Comparison of ENCODE assay signal across 2 cellular contexts in the genomic region with DNA sequence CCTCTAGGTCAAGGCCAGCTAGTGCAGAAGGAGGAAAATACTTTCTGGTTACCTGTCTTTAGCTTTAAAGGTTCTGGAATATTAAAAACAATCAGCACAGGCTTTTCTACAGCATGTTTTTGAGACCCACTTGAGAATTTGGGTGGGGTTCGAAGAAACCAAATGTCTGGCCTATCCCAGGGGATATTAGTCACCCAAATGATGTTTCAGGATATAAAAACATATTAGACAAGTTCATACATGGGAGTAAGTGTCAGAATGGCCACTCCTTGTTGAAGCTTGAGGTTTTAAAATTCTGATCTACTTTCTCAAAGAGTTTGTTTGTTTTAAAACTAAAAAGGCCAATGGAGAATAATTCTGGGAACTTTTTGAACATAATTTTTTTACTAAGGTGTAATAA.
TF ChIP-seq lines count a peak whose summit lies in the region.

No MANE protein-coding gene starts in this region.

TF ChIP-seq in SK-N-SH, 30 proteins besides CTCF, POLR2A, EP300 and RAD21:
- TF ChIP-seq, protein P1, sequence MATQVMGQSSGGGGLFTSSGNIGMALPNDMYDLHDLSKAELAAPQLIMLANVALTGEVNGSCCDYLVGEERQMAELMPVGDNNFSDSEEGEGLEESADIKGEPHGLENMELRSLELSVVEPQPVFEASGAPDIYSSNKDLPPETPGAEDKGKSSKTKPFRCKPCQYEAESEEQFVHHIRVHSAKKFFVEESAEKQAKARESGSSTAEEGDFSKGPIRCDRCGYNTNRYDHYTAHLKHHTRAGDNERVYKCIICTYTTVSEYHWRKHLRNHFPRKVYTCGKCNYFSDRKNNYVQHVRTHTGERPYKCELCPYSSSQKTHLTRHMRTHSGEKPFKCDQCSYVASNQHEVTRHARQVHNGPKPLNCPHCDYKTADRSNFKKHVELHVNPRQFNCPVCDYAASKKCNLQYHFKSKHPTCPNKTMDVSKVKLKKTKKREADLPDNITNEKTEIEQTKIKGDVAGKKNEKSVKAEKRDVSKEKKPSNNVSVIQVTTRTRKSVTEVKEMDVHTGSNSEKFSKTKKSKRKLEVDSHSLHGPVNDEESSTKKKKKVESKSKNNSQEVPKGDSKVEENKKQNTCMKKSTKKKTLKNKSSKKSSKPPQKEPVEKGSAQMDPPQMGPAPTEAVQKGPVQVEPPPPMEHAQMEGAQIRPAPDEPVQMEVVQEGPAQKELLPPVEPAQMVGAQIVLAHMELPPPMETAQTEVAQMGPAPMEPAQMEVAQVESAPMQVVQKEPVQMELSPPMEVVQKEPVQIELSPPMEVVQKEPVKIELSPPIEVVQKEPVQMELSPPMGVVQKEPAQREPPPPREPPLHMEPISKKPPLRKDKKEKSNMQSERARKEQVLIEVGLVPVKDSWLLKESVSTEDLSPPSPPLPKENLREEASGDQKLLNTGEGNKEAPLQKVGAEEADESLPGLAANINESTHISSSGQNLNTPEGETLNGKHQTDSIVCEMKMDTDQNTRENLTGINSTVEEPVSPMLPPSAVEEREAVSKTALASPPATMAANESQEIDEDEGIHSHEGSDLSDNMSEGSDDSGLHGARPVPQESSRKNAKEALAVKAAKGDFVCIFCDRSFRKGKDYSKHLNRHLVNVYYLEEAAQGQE (IDR thresholded peaks at IDR 0.05; ENCODE audit: low read depth, low read length): no peak
- no peak for TF ChIP-seq NFIC (IDR thresholded peaks at IDR 0.05; ENCODE audit: borderline replicate concordance)
- no peak for TF ChIP-seq RCOR1 (IDR thresholded peaks at IDR 0.05; ENCODE audit: low read length)
- no peak for TF ChIP-seq MXI1 (IDR thresholded peaks at IDR 0.05; ENCODE audit: low read depth, low read length)
- no peak for TF ChIP-seq CHD2 (IDR thresholded peaks at IDR 0.05; ENCODE audit: low read length, partially characterized antibody)
- no peak for TF ChIP-seq RFX5 (IDR thresholded peaks at IDR 0.05; ENCODE audit: low read length)
- no peak for TF ChIP-seq EZH2phosphoT487 (IDR thresholded peaks at IDR 0.05; ENCODE audit: borderline replicate concordance, low read depth)
- TF ChIP-seq, protein P2, sequence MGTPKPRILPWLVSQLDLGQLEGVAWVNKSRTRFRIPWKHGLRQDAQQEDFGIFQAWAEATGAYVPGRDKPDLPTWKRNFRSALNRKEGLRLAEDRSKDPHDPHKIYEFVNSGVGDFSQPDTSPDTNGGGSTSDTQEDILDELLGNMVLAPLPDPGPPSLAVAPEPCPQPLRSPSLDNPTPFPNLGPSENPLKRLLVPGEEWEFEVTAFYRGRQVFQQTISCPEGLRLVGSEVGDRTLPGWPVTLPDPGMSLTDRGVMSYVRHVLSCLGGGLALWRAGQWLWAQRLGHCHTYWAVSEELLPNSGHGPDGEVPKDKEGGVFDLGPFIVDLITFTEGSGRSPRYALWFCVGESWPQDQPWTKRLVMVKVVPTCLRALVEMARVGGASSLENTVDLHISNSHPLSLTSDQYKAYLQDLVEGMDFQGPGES (IDR thresholded peaks at IDR 0.05; ENCODE audit: low read depth, low read length): no peak
- TF ChIP-seq FOSL2 (IDR thresholded peaks at IDR 0.05; ENCODE audit: borderline replicate concordance, low read depth): no peak
- TF ChIP-seq, protein P3, sequence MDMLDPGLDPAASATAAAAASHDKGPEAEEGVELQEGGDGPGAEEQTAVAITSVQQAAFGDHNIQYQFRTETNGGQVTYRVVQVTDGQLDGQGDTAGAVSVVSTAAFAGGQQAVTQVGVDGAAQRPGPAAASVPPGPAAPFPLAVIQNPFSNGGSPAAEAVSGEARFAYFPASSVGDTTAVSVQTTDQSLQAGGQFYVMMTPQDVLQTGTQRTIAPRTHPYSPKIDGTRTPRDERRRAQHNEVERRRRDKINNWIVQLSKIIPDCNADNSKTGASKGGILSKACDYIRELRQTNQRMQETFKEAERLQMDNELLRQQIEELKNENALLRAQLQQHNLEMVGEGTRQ (IDR thresholded peaks at IDR 0.05; ENCODE audit: borderline replicate concordance, low read depth, low read length): no peak
- TF ChIP-seq GABPA (IDR thresholded peaks at IDR 0.05; ENCODE audit: low read depth): no peak
- TF ChIP-seq SIN3A (IDR thresholded peaks at IDR 0.05; ENCODE audit: borderline replicate concordance, low read depth, low read length): no peak
- TF ChIP-seq NRF1 (IDR thresholded peaks at IDR 0.05; ENCODE audit: low read depth, low read length): no peak
- TF ChIP-seq FOXJ3 (CRISPR knock-in tag; IDR thresholded peaks at IDR 0.05): no peak

TF ChIP-seq in SK-N-SH treated with all-trans-retinoic acid at 6 μM for 48 hours, 23 proteins besides CTCF, POLR2A, EP300 and RAD21:
- TF ChIP-seq, protein P4, sequence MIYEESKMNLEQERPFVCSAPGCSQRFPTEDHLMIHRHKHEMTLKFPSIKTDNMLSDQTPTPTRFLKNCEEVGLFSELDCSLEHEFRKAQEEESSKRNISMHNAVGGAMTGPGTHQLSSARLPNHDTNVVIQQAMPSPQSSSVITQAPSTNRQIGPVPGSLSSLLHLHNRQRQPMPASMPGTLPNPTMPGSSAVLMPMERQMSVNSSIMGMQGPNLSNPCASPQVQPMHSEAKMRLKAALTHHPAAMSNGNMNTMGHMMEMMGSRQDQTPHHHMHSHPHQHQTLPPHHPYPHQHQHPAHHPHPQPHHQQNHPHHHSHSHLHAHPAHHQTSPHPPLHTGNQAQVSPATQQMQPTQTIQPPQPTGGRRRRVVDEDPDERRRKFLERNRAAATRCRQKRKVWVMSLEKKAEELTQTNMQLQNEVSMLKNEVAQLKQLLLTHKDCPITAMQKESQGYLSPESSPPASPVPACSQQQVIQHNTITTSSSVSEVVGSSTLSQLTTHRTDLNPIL (CRISPR knock-in tag; IDR thresholded peaks at IDR 0.05; ENCODE audit: low read depth): no peak
- TF ChIP-seq TOX (CRISPR knock-in tag; IDR thresholded peaks at IDR 0.05; ENCODE audit: borderline replicate concordance) (no peak), SNAI2 (CRISPR knock-in tag; IDR thresholded peaks at IDR 0.05) (no peak), ISL1 (CRISPR knock-in tag; IDR thresholded peaks at IDR 0.05) (no peak), PPARA (CRISPR knock-in tag; IDR thresholded peaks at IDR 0.05; ENCODE audit: borderline replicate concordance) (no peak), ZNF565 (CRISPR knock-in tag; conservative IDR thresholded peaks at IDR 0.05; ENCODE audit: low read depth) (no peak), ESRRG (CRISPR knock-in tag; IDR thresholded peaks at IDR 0.05) (no peak), CSDC2 (CRISPR knock-in tag; IDR thresholded peaks at IDR 0.05) (no peak), ZFP30 (CRISPR knock-in tag; IDR thresholded peaks at IDR 0.05) (no peak), OSR1 (CRISPR knock-in tag; IDR thresholded peaks at IDR 0.05) (no peak), TCF4 (CRISPR knock-in tag; IDR thresholded peaks at IDR 0.05; ENCODE audit: borderline replicate concordance) (no peak), ARNTL (CRISPR knock-in tag; IDR thresholded peaks at IDR 0.05; ENCODE audit: borderline replicate concordance, low read depth) (no peak), ZNF8 (CRISPR knock-in tag; IDR thresholded peaks at IDR 0.05) (no peak), ZNF70 (CRISPR knock-in tag; IDR thresholded peaks at IDR 0.05) (no peak), ZC3H10 (CRISPR knock-in tag; IDR thresholded peaks at IDR 0.05) (no peak)
- TF ChIP-seq, protein P5, sequence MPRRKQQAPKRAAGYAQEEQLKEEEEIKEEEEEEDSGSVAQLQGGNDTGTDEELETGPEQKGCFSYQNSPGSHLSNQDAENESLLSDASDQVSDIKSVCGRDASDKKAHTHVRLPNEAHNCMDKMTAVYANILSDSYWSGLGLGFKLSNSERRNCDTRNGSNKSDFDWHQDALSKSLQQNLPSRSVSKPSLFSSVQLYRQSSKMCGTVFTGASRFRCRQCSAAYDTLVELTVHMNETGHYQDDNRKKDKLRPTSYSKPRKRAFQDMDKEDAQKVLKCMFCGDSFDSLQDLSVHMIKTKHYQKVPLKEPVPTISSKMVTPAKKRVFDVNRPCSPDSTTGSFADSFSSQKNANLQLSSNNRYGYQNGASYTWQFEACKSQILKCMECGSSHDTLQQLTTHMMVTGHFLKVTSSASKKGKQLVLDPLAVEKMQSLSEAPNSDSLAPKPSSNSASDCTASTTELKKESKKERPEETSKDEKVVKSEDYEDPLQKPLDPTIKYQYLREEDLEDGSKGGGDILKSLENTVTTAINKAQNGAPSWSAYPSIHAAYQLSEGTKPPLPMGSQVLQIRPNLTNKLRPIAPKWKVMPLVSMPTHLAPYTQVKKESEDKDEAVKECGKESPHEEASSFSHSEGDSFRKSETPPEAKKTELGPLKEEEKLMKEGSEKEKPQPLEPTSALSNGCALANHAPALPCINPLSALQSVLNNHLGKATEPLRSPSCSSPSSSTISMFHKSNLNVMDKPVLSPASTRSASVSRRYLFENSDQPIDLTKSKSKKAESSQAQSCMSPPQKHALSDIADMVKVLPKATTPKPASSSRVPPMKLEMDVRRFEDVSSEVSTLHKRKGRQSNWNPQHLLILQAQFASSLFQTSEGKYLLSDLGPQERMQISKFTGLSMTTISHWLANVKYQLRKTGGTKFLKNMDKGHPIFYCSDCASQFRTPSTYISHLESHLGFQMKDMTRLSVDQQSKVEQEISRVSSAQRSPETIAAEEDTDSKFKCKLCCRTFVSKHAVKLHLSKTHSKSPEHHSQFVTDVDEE (CRISPR knock-in tag; IDR thresholded peaks at IDR 0.05): no peak
- TF ChIP-seq, protein P6, sequence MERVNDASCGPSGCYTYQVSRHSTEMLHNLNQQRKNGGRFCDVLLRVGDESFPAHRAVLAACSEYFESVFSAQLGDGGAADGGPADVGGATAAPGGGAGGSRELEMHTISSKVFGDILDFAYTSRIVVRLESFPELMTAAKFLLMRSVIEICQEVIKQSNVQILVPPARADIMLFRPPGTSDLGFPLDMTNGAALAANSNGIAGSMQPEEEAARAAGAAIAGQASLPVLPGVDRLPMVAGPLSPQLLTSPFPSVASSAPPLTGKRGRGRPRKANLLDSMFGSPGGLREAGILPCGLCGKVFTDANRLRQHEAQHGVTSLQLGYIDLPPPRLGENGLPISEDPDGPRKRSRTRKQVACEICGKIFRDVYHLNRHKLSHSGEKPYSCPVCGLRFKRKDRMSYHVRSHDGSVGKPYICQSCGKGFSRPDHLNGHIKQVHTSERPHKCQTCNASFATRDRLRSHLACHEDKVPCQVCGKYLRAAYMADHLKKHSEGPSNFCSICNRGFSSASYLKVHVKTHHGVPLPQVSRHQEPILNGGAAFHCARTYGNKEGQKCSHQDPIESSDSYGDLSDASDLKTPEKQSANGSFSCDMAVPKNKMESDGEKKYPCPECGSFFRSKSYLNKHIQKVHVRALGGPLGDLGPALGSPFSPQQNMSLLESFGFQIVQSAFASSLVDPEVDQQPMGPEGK (CRISPR knock-in tag; IDR thresholded peaks at IDR 0.05; ENCODE audit: borderline replicate concordance): no peak
- TF ChIP-seq, protein P7, sequence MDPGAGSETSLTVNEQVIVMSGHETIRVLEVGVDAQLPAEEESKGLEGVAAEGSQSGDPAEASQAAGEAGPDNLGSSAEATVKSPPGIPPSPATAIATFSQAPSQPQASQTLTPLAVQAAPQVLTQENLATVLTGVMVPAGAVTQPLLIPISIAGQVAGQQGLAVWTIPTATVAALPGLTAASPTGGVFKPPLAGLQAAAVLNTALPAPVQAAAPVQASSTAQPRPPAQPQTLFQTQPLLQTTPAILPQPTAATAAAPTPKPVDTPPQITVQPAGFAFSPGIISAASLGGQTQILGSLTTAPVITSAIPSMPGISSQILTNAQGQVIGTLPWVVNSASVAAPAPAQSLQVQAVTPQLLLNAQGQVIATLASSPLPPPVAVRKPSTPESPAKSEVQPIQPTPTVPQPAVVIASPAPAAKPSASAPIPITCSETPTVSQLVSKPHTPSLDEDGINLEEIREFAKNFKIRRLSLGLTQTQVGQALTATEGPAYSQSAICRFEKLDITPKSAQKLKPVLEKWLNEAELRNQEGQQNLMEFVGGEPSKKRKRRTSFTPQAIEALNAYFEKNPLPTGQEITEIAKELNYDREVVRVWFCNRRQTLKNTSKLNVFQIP (CRISPR knock-in tag; IDR thresholded peaks at IDR 0.05; ENCODE audit: borderline replicate concordance, low read depth): no peak
